9 cellular contexts compared by ENCODE assay signal in genomic region chr16:84228321-84228838, GRCh38. TPM values are rescaled to one million over a fixed set of nuclear protein-coding genes. Genes with fewer than 3 reads are reported as not detected.
DNase-seq lines count a peak whose midpoint lies in the region; ATAC-seq and TF ChIP-seq lines count a peak whose summit lies in the region.
"Had no signal": no experiment of that assay in that cellular context is flagged by ENCODE, and none has a peak within 500 bp of the region (broad histone marks: within the 10 kb centered on the region; RNA-seq: fewer than 3 reads in every experiment).

No MANE protein-coding gene starts in this region.

- intact Hi-C loops in posterior vena cava (cut with DNase I), result no loop called here

- DNase-seq in EL (peak; percentile 95), RWPE1 (ENCODE audit: low spot score) (peak; percentile 71), fibroblast of the conjunctiva (ENCODE audit: low read depth) (peak; percentile 81), posterior vena cava (ENCODE audit: low spot score) (peak; percentile 95), activated T-cell treated with anti-CD3 and anti-CD28 coated beads for 4 hours (no peak), NCI-H1694 treated with DMSO at 0.1 percent for 48 hours (lab: John Stamatoyannopoulos, UW) (no peak), germinal center (ENCODE audit: low spot score) (no peak)
- DNase-seq: activated naive CD8-positive, alpha-beta T cell treated with anti-CD3 and anti-CD28 coated beads for 36 hours had no signal

- POLR2A ChIA-PET in RWPE1 (lab: Yijun Ruan, JAX; ENCODE audit: low non-redundant PET), result no interaction called here

- no peak overlapping the region for H3K27ac ChIP-seq in RWPE1

- no peak for ATAC-seq in HG03095 (IDR thresholded peaks at IDR 0.05; ENCODE audit: unreplicated experiment)

- CTCF ChIA-PET in RWPE1 (lab: Yijun Ruan, JAX), result interaction anchor here (1.0 kb wide), 1 partner anchor 53 kb away, joined by 3 read pairs; no protein-coding TSS in a partner anchor

- TF ChIP-seq CTCF in RWPE1 (conservative IDR thresholded peaks at IDR 0.05; ENCODE audit: low read depth), result no peak

RNA-seq across cellular contexts. Expression of gene KCNG4, which starts 11.4 kb away (rescaled TPM):
- not detected for total RNA-seq in posterior vena cava
- total RNA-seq: activated naive CD8-positive, alpha-beta T cell treated with anti-CD3 and anti-CD28 coated beads for 36 hours had no signal

RNA-seq across cellular contexts. Expression of gene ADAD2, which starts 37.4 kb away (rescaled TPM):
- total RNA-seq in posterior vena cava, result not detected

RNA-seq across cellular contexts. Expression of gene TAF1C, which starts 41.5 kb away (rescaled TPM):
- total RNA-seq in posterior vena cava, result 10 to 100 TPM; 32.3 to 35.9 TPM

Comparison
In these comparisons a context has a peak if more than half of its experiments do, and no peak if none do; other contexts are left out.
1. DNase-seq: peak in EL (single experiment), RWPE1 (single experiment), fibroblast of the conjunctiva (single experiment) and posterior vena cava (single experiment); none in activated T-cell treated with anti-CD3 and anti-CD28 coated beads for 4 hours (single experiment), NCI-H1694 treated with DMSO at 0.1 percent for 48 hours (single experiment) and germinal center (single experiment).